In genomic region chr12:76777765-76778216, GRCh38 we compare ENCODE assay signal across 9 cellular contexts. TPM values are rescaled to one million over a fixed set of nuclear protein-coding genes. Genes with fewer than 3 reads are reported as not detected.
DNase-seq lines count a peak whose midpoint lies in the region; ATAC-seq and TF ChIP-seq lines count a peak whose summit lies in the region.
"Had no signal": no experiment of that assay in that cellular context is flagged by ENCODE, and none has a peak within 500 bp of the region (broad histone marks: within the 10 kb centered on the region; RNA-seq: fewer than 3 reads in every experiment).

No MANE protein-coding gene starts in this region.

- H3K9me3 Mint-ChIP-seq in CD8-positive, alpha-beta memory T cell, result no peaks in the 10 kb centered on the region
- H3K9me3 Mint-ChIP-seq in activated T-helper 2 cell treated with anti-CD3 and anti-CD28 coated beads, Interferon-gamma antibody, Interleukin-2, Interleukin-4, amounts not matched to agents 10 μg/mL and 5 μg/mL and 100 μg/mL, durations not matched to agents 14 hours and 24 hours and 36 hours, result peaks cover 9% of the 10 kb centered on the region

- H3K4me1 ChIP-seq in CD8-positive, alpha-beta memory T cell (ENCODE audit: insufficient read depth, low read length), result peaks cover 13% of the 10 kb centered on the region
- H3K4me1 ChIP-seq in tibial artery, result peaks cover 0 to 50% (median 13%) of the 10 kb centered on the region in 4 donors
- H3K4me1 ChIP-seq in PC-3 (ENCODE audit: insufficient read depth, low read length), result no peaks in the 10 kb centered on the region

- no peak overlapping the region for H3K9ac ChIP-seq in PC-3 (ENCODE audit: low read length)

- BruUV-seq in PC-3 (replicated peaks; lab: Mats Ljungman, UMichigan), result no TSS peak

- H3K9me2 ChIP-seq in PC-3 (replicated peaks; ENCODE audit: low read length), result no peaks in the 10 kb centered on the region

- intact Hi-C loops in activated T-helper 2 cell treated with anti-CD3 and anti-CD28 coated beads, Interferon-gamma antibody, Interleukin-2, Interleukin-4, amounts not matched to agents 10 μg/mL and 5 μg/mL and 100 μg/mL, durations not matched to agents 14 hours and 24 hours and 36 hours (cut with micrococcal nuclease), result no loop called here
- intact Hi-C loops in tibial artery (cut with DNase I; ENCODE audit: low total_unique reads), result no loop called here
- intact Hi-C loops in PC-3 (cut with micrococcal nuclease), result no loop called here

- H3F3A ChIP-seq in PC-3 (ENCODE audit: low read length, unreplicated experiment), result no peaks in the 10 kb centered on the region

- H3K36me3 ChIP-seq in CD8-positive, alpha-beta memory T cell (ENCODE audit: insufficient read depth, low read length), result no peaks in the 10 kb centered on the region
- H3K36me3 ChIP-seq in tibial artery (no peaks in the 10 kb centered on the region), PC-3 (ENCODE audit: low read depth, low read length) (no peaks in the 10 kb centered on the region; the same call in 1 of the 2 replicates)

- H3K4me3 ChIP-seq in CD8-positive, alpha-beta memory T cell (ENCODE audit: low read length), result no peak overlapping the region
- H3K4me3 ChIP-seq in tibial artery (no peak overlapping the region), PC-3 (ENCODE audit: low read length) (no peak overlapping the region)

- H3K36me3 Mint-ChIP-seq in CD8-positive, alpha-beta memory T cell, result peaks cover 0 to 9% (median 6%) of the 10 kb centered on the region in 3 donors
- H3K36me3 Mint-ChIP-seq in activated T-helper 2 cell treated with anti-CD3 and anti-CD28 coated beads, Interferon-gamma antibody, Interleukin-2, Interleukin-4, amounts not matched to agents 10 μg/mL and 5 μg/mL and 100 μg/mL, durations not matched to agents 14 hours and 24 hours and 36 hours (ENCODE audit: low read depth), result peaks cover 35% of the 10 kb centered on the region

- TF ChIP-seq CTCF in tibial artery (IDR thresholded peaks at IDR 0.05) (no peak), PC-3 (conservative IDR thresholded peaks at IDR 0.05; ENCODE audit: low read depth, low read length) (no peak)

- H2AFZ ChIP-seq in PC-3 (ENCODE audit: low read length), result no peak overlapping the region

- H3K9me3 ChIP-seq in CD8-positive, alpha-beta memory T cell (ENCODE audit: low read length), result no peaks in the 10 kb centered on the region
- H3K9me3 ChIP-seq in tibial artery, result no peaks in the 10 kb centered on the region
- no peaks in the 10 kb centered on the region for H3K9me3 ChIP-seq in PC-3 (ENCODE audit: low read length)

- peaks cover 70 to 91% (median 83%) of the 10 kb centered on the region in 3 donors for H3K4me1 Mint-ChIP-seq in CD8-positive, alpha-beta memory T cell
- H3K4me1 Mint-ChIP-seq in activated T-helper 2 cell treated with anti-CD3 and anti-CD28 coated beads, Interferon-gamma antibody, Interleukin-2, Interleukin-4, amounts not matched to agents 10 μg/mL and 5 μg/mL and 100 μg/mL, durations not matched to agents 14 hours and 24 hours and 36 hours (ENCODE audit: low read depth), result peaks cover 30% of the 10 kb centered on the region

- H4K20me1 ChIP-seq in PC-3 (ENCODE audit: low read length), result no peaks in the 10 kb centered on the region

- POLR2A ChIA-PET in CD8-positive, alpha-beta memory T cell (lab: Charles Lee), result no interaction called here
- POLR2A ChIA-PET in PC-3 (lab: Charles Lee; ENCODE audit: unreplicated experiment), result no interaction called here

- peak overlapping the region in 4 of 7 donors; percentile 4 to 24 (median 12) for H3K4me3 Mint-ChIP-seq in CD8-positive, alpha-beta memory T cell
- H3K4me3 Mint-ChIP-seq in activated T-helper 2 cell treated with anti-CD3 and anti-CD28 coated beads, Interferon-gamma antibody, Interleukin-2, Interleukin-4, amounts not matched to agents 10 μg/mL and 5 μg/mL and 100 μg/mL, durations not matched to agents 14 hours and 24 hours and 36 hours (ENCODE audit: low read depth), result no peak overlapping the region

- ATAC-seq in GM19372 (IDR thresholded peaks at IDR 0.05; ENCODE audit: low read depth, unreplicated experiment) (peak; percentile 99), HG03108 (IDR thresholded peaks at IDR 0.05; ENCODE audit: unreplicated experiment) (peak; percentile 99), PC-3 (no peak)

- no peaks in the 10 kb centered on the region for H3K27me3 ChIP-seq in CD8-positive, alpha-beta memory T cell (ENCODE audit: insufficient read depth, low read length, poor library complexity, severe bottlenecking)
- no peaks in the 10 kb centered on the region for H3K27me3 ChIP-seq in tibial artery
- H3K27me3 ChIP-seq in PC-3 (ENCODE audit: low read length), result no peaks in the 10 kb centered on the region

- DNase-seq in CD8-positive, alpha-beta memory T cell, result no peak
- DNase-seq in activated T-helper 2 cell treated with anti-CD3 and anti-CD28 coated beads, Interferon-gamma antibody, Interleukin-2, Interleukin-4, amounts not matched to agents 10 μg/mL and 5 μg/mL and 100 μg/mL, durations not matched to agents 14 hours and 24 hours and 36 hours (ENCODE audit: low spot score), result no peak
- no peak for DNase-seq in stimulated activated CD8-positive, alpha-beta memory T cell treated with anti-CD3 and anti-CD28 coated beads, Interleukin-4, amount 100 ng/mL, for 48 hours
- DNase-seq in tibial artery (no peak), PC-3 (no peak), AG08395 (ENCODE audit: low spot score) (no peak)
- DNase-seq: Right ventricle myocardium superior had no signal

- CTCF ChIA-PET in CD8-positive, alpha-beta memory T cell (lab: Charles Lee), result interaction anchor here (1.3 kb wide), 1 partner anchor 18 kb away, joined by 3 read pairs; no protein-coding TSS in a partner anchor
- CTCF ChIA-PET in PC-3 (lab: Charles Lee), result no interaction called here

- H3K27ac Mint-ChIP-seq in CD8-positive, alpha-beta memory T cell, result peak overlapping the region in 4 of 8 donors; percentile 0 to 19 (median 8)
- peak overlapping the region; percentile 8 for H3K27ac Mint-ChIP-seq in activated T-helper 2 cell treated with anti-CD3 and anti-CD28 coated beads, Interferon-gamma antibody, Interleukin-2, Interleukin-4, amounts not matched to agents 10 μg/mL and 5 μg/mL and 100 μg/mL, durations not matched to agents 14 hours and 24 hours and 36 hours

- H3K79me2 ChIP-seq in PC-3 (ENCODE audit: low read length), result peaks cover 97% of the 10 kb centered on the region

- no peak overlapping the region for H3K27ac ChIP-seq in CD8-positive, alpha-beta memory T cell (ENCODE audit: low read depth, low read length)
- H3K27ac ChIP-seq in tibial artery (no peak overlapping the region), PC-3 (ENCODE audit: low read length) (no peak overlapping the region)

- no peaks in the 10 kb centered on the region for H3K27me3 Mint-ChIP-seq in CD8-positive, alpha-beta memory T cell
- no peaks in the 10 kb centered on the region for H3K27me3 Mint-ChIP-seq in activated T-helper 2 cell treated with anti-CD3 and anti-CD28 coated beads, Interferon-gamma antibody, Interleukin-2, Interleukin-4, amounts not matched to agents 10 μg/mL and 5 μg/mL and 100 μg/mL, durations not matched to agents 14 hours and 24 hours and 36 hours (ENCODE audit: low read depth)

- no peak overlapping the region for H3K4me2 ChIP-seq in PC-3 (ENCODE audit: low read length)

RNA-seq across cellular contexts. Expression of gene ZDHHC17, which starts 13.9 kb away (rescaled TPM):
- total RNA-seq in CD8-positive, alpha-beta memory T cell, result 10 to 100 TPM; 21.4 to 21.7 TPM
- 14.7 TPM for polyA plus RNA-seq in CD8-positive, alpha-beta memory T cell
- total RNA-seq in activated T-helper 2 cell treated with anti-CD3 and anti-CD28 coated beads, Interferon-gamma antibody, Interleukin-2, Interleukin-4, amounts not matched to agents 10 μg/mL and 5 μg/mL and 100 μg/mL, durations not matched to agents 14 hours and 24 hours and 36 hours, result 26.7 and 28.6 TPM in 2 replicates
- total RNA-seq in PC-3 (2014; rRNA removed), result 35.3 and 42.4 TPM in 2 replicates
